Comparison of ENCODE assay signal across 36 cellular contexts in the genomic region with DNA sequence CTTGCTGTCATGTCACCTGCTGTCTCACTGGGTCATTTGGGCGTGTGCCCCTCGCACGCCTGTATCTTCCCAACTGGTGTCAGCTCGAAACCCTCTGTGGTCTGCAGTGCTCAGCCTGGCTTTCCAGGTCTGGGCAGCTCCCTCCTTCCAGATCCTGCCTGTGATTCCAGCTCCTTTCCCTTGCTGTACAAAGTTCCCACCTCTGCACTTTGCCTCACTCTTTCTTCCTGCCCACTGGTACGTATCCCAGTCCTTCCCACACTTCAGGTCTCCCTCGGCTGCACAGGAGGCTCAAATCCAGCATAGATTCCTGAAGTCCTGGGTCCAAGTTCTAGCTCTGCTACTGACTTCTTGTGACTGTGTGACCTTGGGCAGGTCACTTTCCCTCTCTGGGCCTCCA. TPM values are rescaled to one million over a fixed set of nuclear protein-coding genes. Genes with fewer than 3 reads are reported as not detected.
"Had no signal": no experiment of that assay in that cellular context is flagged by ENCODE, and none has a peak within 500 bp of the region (broad histone marks: within the 10 kb centered on the region; RNA-seq: fewer than 3 reads in every experiment).

No MANE protein-coding gene starts in this region.

- H3K27me3 ChIP-seq: breast epithelium, Peyer's patch had no signal

- FAIRE-seq: TTC549 had no signal

- H3K9ac ChIP-seq: KMS-11 had no signal

- H3K4me2 ChIP-seq: KMS-11 had no signal

- H3K4me3 ChIP-seq: ascending aorta, breast epithelium, Peyer's patch had no signal

- DNase-seq: activated CD4-positive, alpha-beta T cell treated with anti-CD3 and anti-CD28 coated beads for 36 hours; activated CD4-positive, alpha-beta T cell treated with anti-CD3 and anti-CD28 coated beads, Interleukin-2, amount 10 ng/mL, durations not matched to agents 7 days and 5 days; activated CD4-positive, alpha-beta T cell treated with anti-CD3 and anti-CD28 coated beads, Interleukin-2, amount 50 U/mL, for 48 hours; activated CD8-positive, alpha-beta T cell treated with anti-CD3 and anti-CD28 coated beads, Interleukin-2, amount 10 ng/mL, durations not matched to agents 7 days and 5 days; activated gamma-delta T cell; activated naive CD4-positive, alpha-beta T cell treated with Interleukin-2 at 50 U/mL for 16 hours; activated naive CD8-positive, alpha-beta T cell treated with anti-CD3 and anti-CD28 coated beads, Interleukin-2, amount 10 ng/mL, durations not matched to agents 7 days and 5 days; activated T-cell treated with anti-CD3 and anti-CD28 coated beads, Interleukin-2, amount 50 U/mL, for 24 hours; amygdala; cerebellar nuclear complex; MM.1S; MV-4-11; NCI-H1092; NCI-H1417; NCI-H146; NCI-H187; NCI-H2029 treated with DMSO at 0.1 percent for 48 hours; NCI-H2107; NCI-H2171; NCI-H510A; NCI-H526; NCI-H748 treated with DMSO at 0.1 percent for 48 hours; NK-92 treated with Interleukin-12 subunit alpha and Interleukin-12 subunit beta, amount 100 ng/mL, for 24 hours; PC-3; Peyer's patch; SIG-M5; T1000 had no signal

- ATAC-seq: activated CD4-positive, alpha-beta T cell treated with anti-CD3 and anti-CD28 coated beads for 36 hours; activated CD4-positive, CD25-positive, alpha-beta regulatory T cell treated with anti-CD3 and anti-CD28 coated beads, Interleukin-2, amount 50 U/mL, for 24 hours; activated CD8-positive, alpha-beta T cell treated with anti-CD3 and anti-CD28 coated beads, Interleukin-2, amount 10 ng/mL, durations not matched to agents 7 days and 5 days; PC-3; WTC11 had no signal

- H3K36me3 ChIP-seq: ascending aorta, breast epithelium, Peyer's patch had no signal

- H3K27ac ChIP-seq: ascending aorta, breast epithelium, KMS-11, Peyer's patch had no signal

- H3K9me3 ChIP-seq: ascending aorta, breast epithelium, Peyer's patch had no signal

RNA-seq across cellular contexts. Expression of a gene that starts 2.1 kb away (rescaled TPM):
- total RNA-seq: activated CD4-positive, alpha-beta T cell treated with anti-CD3 and anti-CD28 coated beads, Interleukin-2, amount 10 ng/mL, durations not matched to agents 7 days and 5 days; activated CD8-positive, alpha-beta T cell treated with anti-CD3 and anti-CD28 coated beads, Interleukin-2, amount 10 ng/mL, durations not matched to agents 7 days and 5 days; activated naive CD8-positive, alpha-beta T cell treated with anti-CD3 and anti-CD28 coated beads, Interleukin-2, amount 10 ng/mL, durations not matched to agents 7 days and 5 days; activated T-helper 2 cell treated with anti-CD3 and anti-CD28 coated beads, Interferon-gamma antibody, Interleukin-2, Interleukin-4, amounts not matched to agents 10 μg/mL and 5 μg/mL and 100 μg/mL, durations not matched to agents 14 hours and 24 hours and 36 hours; T-helper 1 cell treated with Interleukin-12 subunit alpha and Interleukin-12 subunit beta and Interleukin-4 antibody, amounts not matched to agents 30 ng/mL and 1 ng/mL, for 36 hours; T-helper 2 cell treated with Interferon-gamma antibody and Interleukin-4, amounts not matched to agents 100 ng/mL and 5 ng/mL, for 36 hours had no signal
